In genomic region chr6:83051386-83052172, GRCh38 we compare ENCODE assay signal across 20 cellular contexts. TPM values are rescaled to one million over a fixed set of nuclear protein-coding genes. Genes with fewer than 3 reads are reported as not detected.
DNase-seq lines count a peak whose midpoint lies in the region; ATAC-seq and TF ChIP-seq lines count a peak whose summit lies in the region.
"Had no signal": no experiment of that assay in that cellular context is flagged by ENCODE, and none has a peak within 500 bp of the region (broad histone marks: within the 10 kb centered on the region; RNA-seq: fewer than 3 reads in every experiment).

No MANE protein-coding gene starts in this region.

- H3K4me3 ChIP-seq in cardiac muscle cell: no peak overlapping the region
- no peak overlapping the region for H3K4me3 ChIP-seq in right atrium auricular region
- no peak overlapping the region for H3K4me3 ChIP-seq in epithelial cell of esophagus (ENCODE audit: low read length)
- H3K4me3 ChIP-seq in neural progenitor cell: no peak overlapping the region
- H3K4me3 ChIP-seq: A549, BLaER1, heart right ventricle, psoas muscle, thyroid gland had no signal

- no peak for TF ChIP-seq CTCF in cardiac muscle cell (IDR thresholded peaks at IDR 0.05; ENCODE audit: low read depth, low read length)
- TF ChIP-seq CTCF in right atrium auricular region (IDR thresholded peaks at IDR 0.05): no peak
- no peak for TF ChIP-seq CTCF in epithelial cell of esophagus (IDR thresholded peaks at IDR 0.05; ENCODE audit: insufficient read depth, low read depth, low read length, missing control alignments)
- no peak for TF ChIP-seq CTCF in neural progenitor cell (IDR thresholded peaks at IDR 0.05)

- H3K4me1 ChIP-seq in cardiac muscle cell (ENCODE audit: low read depth) (peaks cover 9% of the 10 kb centered on the region), right atrium auricular region (no peaks in the 10 kb centered on the region), neural progenitor cell (peaks cover 21% of the 10 kb centered on the region)
- H3K4me1 ChIP-seq: A549, BLaER1, thyroid gland had no signal

- peaks cover 62% of the 10 kb centered on the region for H3K36me3 Mint-ChIP-seq in neural progenitor cell

- no peak for DNase-seq in cardiac muscle cell (ENCODE audit: low read depth in 1 of 2, low spot score in 1 of 2)
- no peak for DNase-seq in right atrium auricular region (ENCODE audit: low spot score)
- DNase-seq in NCI-H748 treated with DMSO at 0.1 percent for 48 hours (lab: John Stamatoyannopoulos, UW): peak; percentile 80
- DNase-seq in epithelial cell of esophagus (ENCODE audit: low read depth): peak; percentile 26
- DNase-seq in neural progenitor cell (ENCODE audit: low spot score): no peak
- no peak for DNase-seq in midbrain (lab: John Stamatoyannopoulos, UW)
- DNase-seq in stimulated activated naive CD8-positive, alpha-beta T cell treated with anti-CD3 and anti-CD28 coated beads, Interleukin-15, Interleukin-2, amounts not matched to agents 100 U/mL and 50 U/mL, for 24 hours: no peak
- DNase-seq: activated naive CD8-positive, alpha-beta T cell treated with anti-CD3 and anti-CD28 coated beads for 36 hours; Calu3; heart right ventricle; KG1; psoas muscle; small intestine; stimulated activated naive CD4-positive, alpha-beta T cell treated with Interleukin-2 at 50 U/mL for 16 hours; thyroid gland had no signal

- H2AFZ ChIP-seq in neural progenitor cell (replicated peaks): no peak overlapping the region

- no peak overlapping the region for H3K9ac ChIP-seq in neural progenitor cell
- H3K9ac ChIP-seq: BLaER1 had no signal

- H3K27me3 Mint-ChIP-seq in neural progenitor cell (ENCODE audit: insufficient read depth, low read depth): peaks cover 2% of the 10 kb centered on the region
- H3K27me3 Mint-ChIP-seq: activated naive CD8-positive, alpha-beta T cell treated with anti-CD3 and anti-CD28 coated beads for 36 hours; activated T-helper 17 cell treated with anti-CD3 and anti-CD28 coated beads, Interleukin-2, amount 50 U/mL, for 72 hours had no signal

- no peak overlapping the region for H3K4me3 Mint-ChIP-seq in neural progenitor cell
- H3K4me3 Mint-ChIP-seq: activated naive CD8-positive, alpha-beta T cell treated with anti-CD3 and anti-CD28 coated beads for 36 hours; activated T-helper 17 cell treated with anti-CD3 and anti-CD28 coated beads, Interleukin-2, amount 50 U/mL, for 72 hours had no signal

- peaks cover 5% of the 10 kb centered on the region for H3K36me3 ChIP-seq in cardiac muscle cell
- H3K36me3 ChIP-seq in right atrium auricular region: peaks cover 3% of the 10 kb centered on the region
- peaks cover 36% of the 10 kb centered on the region for H3K36me3 ChIP-seq in neural progenitor cell
- H3K36me3 ChIP-seq: neutrophil, thyroid gland had no signal

- peaks cover 96% of the 10 kb centered on the region for H3K79me2 ChIP-seq in neural progenitor cell (ENCODE audit: low read depth)

- H3K27ac ChIP-seq in cardiac muscle cell (peak overlapping the region; percentile 38), right atrium auricular region (no peak overlapping the region), neural progenitor cell (peak overlapping the region; percentile 38)
- H3K27ac ChIP-seq: A549, BLaER1, heart right ventricle, neutrophil, psoas muscle, thyroid gland had no signal

- H3K27me3 ChIP-seq in cardiac muscle cell: no peaks in the 10 kb centered on the region
- no peaks in the 10 kb centered on the region for H3K27me3 ChIP-seq in right atrium auricular region
- no peaks in the 10 kb centered on the region for H3K27me3 ChIP-seq in neural progenitor cell
- H3K27me3 ChIP-seq: BLaER1, heart right ventricle, neutrophil, thyroid gland had no signal

- H3K4me1 Mint-ChIP-seq in neural progenitor cell: peaks cover 39% of the 10 kb centered on the region
- H3K4me1 Mint-ChIP-seq: activated naive CD8-positive, alpha-beta T cell treated with anti-CD3 and anti-CD28 coated beads for 36 hours; activated T-helper 17 cell treated with anti-CD3 and anti-CD28 coated beads, Interleukin-2, amount 50 U/mL, for 72 hours had no signal

- peaks cover 14% of the 10 kb centered on the region for H3F3A ChIP-seq in neural progenitor cell (ENCODE audit: low read depth)

- H3K4me2 ChIP-seq in neural progenitor cell: no peak overlapping the region
- H3K4me2 ChIP-seq: A549, BLaER1 had no signal

- no peaks in the 10 kb centered on the region for H3K9me3 ChIP-seq in cardiac muscle cell (ENCODE audit: low read depth)
- no peaks in the 10 kb centered on the region for H3K9me3 ChIP-seq in right atrium auricular region
- H3K9me3 ChIP-seq in neural progenitor cell (ENCODE audit: low read depth): no peaks in the 10 kb centered on the region
- H3K9me3 ChIP-seq: A549, BLaER1, heart right ventricle, neutrophil, psoas muscle, thyroid gland had no signal

- peaks cover 3% of the 10 kb centered on the region for H3K9me3 Mint-ChIP-seq in neural progenitor cell
- H3K9me3 Mint-ChIP-seq: activated naive CD8-positive, alpha-beta T cell treated with anti-CD3 and anti-CD28 coated beads for 36 hours; activated T-helper 17 cell treated with anti-CD3 and anti-CD28 coated beads, Interleukin-2, amount 50 U/mL, for 72 hours had no signal

- ATAC-seq in HG03135 (IDR thresholded peaks at IDR 0.05; ENCODE audit: unreplicated experiment): no peak
- ATAC-seq in stimulated activated naive CD8-positive, alpha-beta T cell treated with anti-CD3 and anti-CD28 coated beads, Interleukin-15, Interleukin-2, amounts not matched to agents 100 U/mL and 50 U/mL, for 24 hours: no peak
- ATAC-seq: A549; activated T-helper 17 cell treated with anti-CD3 and anti-CD28 coated beads, Interleukin-2, amount 50 U/mL, for 72 hours; heart right ventricle; psoas muscle had no signal

- H3K27ac Mint-ChIP-seq in neural progenitor cell: peak overlapping the region; percentile 77
- H3K27ac Mint-ChIP-seq: activated naive CD8-positive, alpha-beta T cell treated with anti-CD3 and anti-CD28 coated beads for 36 hours; activated T-helper 17 cell treated with anti-CD3 and anti-CD28 coated beads, Interleukin-2, amount 50 U/mL, for 72 hours had no signal

- H4K20me1 ChIP-seq in neural progenitor cell (ENCODE audit: low read depth): no peaks in the 10 kb centered on the region
- H4K20me1 ChIP-seq: BLaER1 had no signal

RNA-seq across cellular contexts. Expression of gene UBE3D, which starts 14.1 kb away (rescaled TPM):
- total RNA-seq in cardiac muscle cell: 16.2 and 19.5 TPM in 2 replicates
- polyA plus RNA-seq in cardiac muscle cell: 13.9 and 14.5 TPM in 2 replicates
- total RNA-seq in right atrium auricular region: 1 to 10 TPM; 3.4 to 4.2 TPM
- 72.2 and 86.3 TPM in 2 replicates for total RNA-seq in neural progenitor cell (ENCODE audit: low replicate concordance)

RNA-seq across cellular contexts. Expression of gene DOP1A, which starts 15.9 kb away (rescaled TPM):
- total RNA-seq in cardiac muscle cell (15.4 and 26.0 TPM in 2 replicates), right atrium auricular region (10 to 100 TPM; 26.1 to 27.4 TPM), neural progenitor cell (ENCODE audit: low replicate concordance) (51.0 and 61.9 TPM in 2 replicates)
- 4.5 and 9.9 TPM in 2 replicates for polyA plus RNA-seq in cardiac muscle cell

Comparison
In these comparisons a context has a peak if more than half of its experiments do, and no peak if none do; other contexts are left out.
1. H3K27ac ChIP-seq: peak in cardiac muscle cell (single experiment) and neural progenitor cell (single experiment); none in right atrium auricular region (0 of 2).
2. DNase-seq: peak in NCI-H748 treated with DMSO at 0.1 percent for 48 hours (single experiment) and epithelial cell of esophagus (single experiment); none in cardiac muscle cell (0 of 2), right atrium auricular region (single experiment), neural progenitor cell (single experiment), midbrain (single experiment) and stimulated activated naive CD8-positive, alpha-beta T cell treated with anti-CD3 and anti-CD28 coated beads, Interleukin-15, Interleukin-2, amounts not matched to agents 100 U/mL and 50 U/mL, for 24 hours (single experiment).